In the genomic region with DNA sequence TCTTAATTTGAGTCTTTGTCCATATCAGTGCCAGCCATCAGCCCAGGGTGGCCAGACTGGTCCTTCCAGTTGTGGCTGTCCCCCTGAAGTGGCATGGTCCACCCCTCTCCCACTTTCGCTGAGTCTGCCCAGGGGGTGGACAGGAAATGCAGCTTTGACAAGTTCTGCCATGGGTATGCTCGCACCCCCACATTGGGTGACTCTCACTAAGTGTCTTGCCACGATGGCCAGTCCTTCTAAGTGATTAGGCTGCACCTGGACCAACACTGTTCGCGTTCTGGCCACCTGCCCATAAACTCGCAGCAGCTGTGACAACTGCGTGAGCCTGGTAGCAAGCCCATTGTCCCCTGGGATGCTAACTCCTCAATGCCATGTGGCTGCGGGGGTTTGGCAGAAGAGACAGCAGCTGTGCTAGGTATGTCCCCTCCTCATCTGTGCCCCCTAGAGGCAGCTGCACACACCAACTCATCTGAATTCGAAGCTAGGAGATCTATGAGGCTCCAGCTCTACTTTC, we compare ENCODE assay signal across 8 cellular contexts. TPM values are rescaled to one million over a fixed set of nuclear protein-coding genes. Genes with fewer than 3 reads are reported as not detected.
A peak's percentile ranks its signal among the peaks of the same experiment; 100 is the strongest.
DNase-seq lines count a peak whose midpoint lies in the region; ATAC-seq and TF ChIP-seq lines count a peak whose summit lies in the region.

No MANE protein-coding gene starts in this region.

- H3K27ac ChIP-seq in VCaP (peak overlapping the region; percentile 70; the same call in 1 of the 2 replicates), caudate nucleus (ENCODE audit: low read depth, low read length) (no peak overlapping the region)

- H3K4me1 Mint-ChIP-seq in memory B cell = no peaks in the 10 kb centered on the region

- peaks cover 2% of the 10 kb centered on the region for H3K9me3 Mint-ChIP-seq in memory B cell

- no peak overlapping the region for H3K27ac Mint-ChIP-seq in memory B cell

- peaks cover 20% of the 10 kb centered on the region for H3K27me3 Mint-ChIP-seq in memory B cell

- no peaks in the 10 kb centered on the region for H3K36me3 ChIP-seq in GM06990 (ENCODE audit: control insufficient read depth, insufficient read depth, low read length)

- TF ChIP-seq CTCF in GM06990 (IDR thresholded peaks at IDR 0.05; ENCODE audit: insufficient read depth, low read length, poor library complexity, severe bottlenecking) (peak; percentile 68), VCaP (conservative IDR thresholded peaks at IDR 0.05) (peak; percentile 35; the same call in 1 of the 2 replicates)

- H3K4me3 Mint-ChIP-seq in memory B cell = no peak overlapping the region

- no peaks in the 10 kb centered on the region for H3K36me3 Mint-ChIP-seq in memory B cell

- H3K27me3 ChIP-seq in GM06990 (replicated peaks; ENCODE audit: control insufficient read depth, insufficient read depth, low read length) = no peaks in the 10 kb centered on the region

- peak; percentile 21 for ATAC-seq in memory B cell (ENCODE audit: low read depth)

- peak; percentile 45 for DNase-seq in GM06990 (ENCODE audit: extremely low read depth, insufficient read length)
- peak; percentile 43 for DNase-seq in H4 (ENCODE audit: low spot score)
- DNase-seq in NCI-H1105 (lab: John Stamatoyannopoulos, UW) = peak; percentile 72
- no peak for DNase-seq in memory B cell (ENCODE audit: low spot score in 2 of 2)
- no peak for DNase-seq in caudate nucleus (lab: John Stamatoyannopoulos, UW)
- no peak for DNase-seq in stimulated activated naive CD4-positive, alpha-beta T cell treated with Interleukin-2 at 50 U/mL for 16 hours (lab: John Stamatoyannopoulos, UW)
- DNase-seq in OCI-M2 (lab: John Stamatoyannopoulos, UW; ENCODE audit: unreplicated experiment) = no peak

- no peak overlapping the region for H3K4me3 ChIP-seq in GM06990 (replicated peaks; ENCODE audit: low read depth, low read length)

RNA-seq across cellular contexts. Expression of a gene that starts 10.0 kb away (rescaled TPM):
- total RNA-seq in H4 (2014; rRNA removed; shearing (Covaris generic)) = 2.8 and 4.2 TPM in 2 replicates

Comparison
In these comparisons a context has a peak if more than half of its experiments do, and no peak if none do; other contexts are left out.
1. DNase-seq: peak in GM06990 (single experiment), H4 (single experiment) and NCI-H1105 (single experiment); none in memory B cell (0 of 2), caudate nucleus (0 of 61), stimulated activated naive CD4-positive, alpha-beta T cell treated with Interleukin-2 at 50 U/mL for 16 hours (single experiment) and OCI-M2 (single experiment).